In genomic region chr12:217029-217428, GRCh38 we compare ENCODE assay signal across 6 cellular contexts. TPM values are rescaled to one million over a fixed set of nuclear protein-coding genes. Genes with fewer than 3 reads are reported as not detected.
"Had no signal": no experiment of that assay in that cellular context is flagged by ENCODE, and none has a peak within 500 bp of the region (broad histone marks: within the 10 kb centered on the region; RNA-seq: fewer than 3 reads in every experiment).

No MANE protein-coding gene starts in this region.

RNA-seq across cellular contexts. Expression of gene SLC6A12, which starts 3.1 kb away (rescaled TPM):
- total RNA-seq: HFFc6, HT1080 had no signal
- polyA plus RNA-seq: GM23338, IgD-negative memory B cell had no signal

RNA-seq across cellular contexts. Expression of gene SLC6A13, which starts 45.6 kb away (rescaled TPM):
- total RNA-seq: GM23338, H1, H9, HFFc6, HT1080 had no signal
- polyA plus RNA-seq: GM23338, IgD-negative memory B cell had no signal
